In the genomic region with DNA sequence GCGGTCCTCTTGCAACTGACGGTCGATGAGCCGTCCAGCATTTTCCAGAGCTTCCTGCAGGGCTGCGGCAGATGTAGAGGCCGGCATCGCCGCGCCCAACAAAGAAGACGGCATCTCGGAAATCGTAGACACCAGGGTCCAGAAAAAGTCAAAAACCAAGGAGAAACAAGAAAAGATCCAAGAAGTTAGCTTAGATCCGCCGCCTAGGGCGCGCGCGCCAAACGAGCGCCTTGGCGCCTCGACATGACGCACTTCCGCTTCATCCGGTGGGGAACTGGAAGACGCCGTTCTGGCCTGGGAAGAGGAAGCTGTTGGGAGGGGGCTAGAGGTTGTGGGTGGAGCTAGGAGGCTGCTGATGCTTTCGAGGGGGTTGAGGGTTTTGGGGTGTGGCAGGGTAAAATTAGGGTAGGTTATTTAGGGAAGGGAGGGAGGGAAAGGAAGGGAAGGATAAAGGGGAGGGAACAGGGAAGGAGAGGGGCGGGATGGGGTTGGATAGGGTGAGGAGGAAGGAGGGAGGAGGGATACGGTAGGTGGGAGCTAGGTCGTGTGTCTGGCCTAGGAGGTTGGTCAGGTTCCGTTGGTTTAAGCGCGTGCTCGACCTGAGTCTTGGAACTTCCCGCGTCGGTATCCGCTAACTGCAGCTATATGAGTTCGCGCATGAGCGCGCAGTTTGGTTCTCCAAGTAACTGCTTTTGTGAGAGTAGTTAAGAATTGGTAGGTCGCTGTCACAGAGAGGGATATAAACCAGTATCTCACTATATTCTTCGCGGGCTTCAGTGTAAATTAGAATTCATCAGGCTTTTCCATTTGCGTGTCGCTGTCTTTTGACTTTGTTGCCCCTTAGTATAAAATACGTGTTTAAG, we compare ENCODE assay signal across 8 cellular contexts. TPM values are rescaled to one million over a fixed set of nuclear protein-coding genes. Genes with fewer than 3 reads are reported as not detected.
A peak's percentile ranks its signal among the peaks of the same experiment; 100 is the strongest.
DNase-seq lines count a peak whose midpoint lies in the region; ATAC-seq, FAIRE-seq and TF ChIP-seq lines count a peak whose summit lies in the region.

A gene (minus strand): TSS at position 243 of the 863 bp plus-strand sequence. CDS start 129 bp downstream, at position 114.

- TF ChIP-seq CTCF in kidney (IDR thresholded peaks at IDR 0.05; ENCODE audit: borderline replicate concordance, extremely low read depth, insufficient read depth): peak; percentile 12

- peaks cover 4 to 12% of the 10 kb centered on the region in 2 donors for H3K4me1 ChIP-seq in kidney (ENCODE audit: control insufficient read depth in 1 of 2, insufficient read depth in 1 of 2, low read depth in 1 of 2, low read length in 2 of 2)

- peak within 1 kb of the TSS; percentile 92 to 93 for H3K9ac ChIP-seq in kidney (ENCODE audit: low read length in 2 of 2)

- intact Hi-C loops in kidney (cut with DNase I): no loop called here

- no peaks in the 10 kb centered on the region for H3K9me3 ChIP-seq in kidney (ENCODE audit: control insufficient read depth in 1 of 2, low read length in 2 of 2)

- peak within 1 kb of the TSS; percentile 100 for H3K4me3 ChIP-seq in kidney (ENCODE audit: low read length in 2 of 2)

- no peaks in the 10 kb centered on the region for H3K36me3 ChIP-seq in kidney (ENCODE audit: control insufficient read depth in 1 of 2, insufficient read depth in 2 of 2, low read length in 2 of 2)

- ATAC-seq in GM19043 (IDR thresholded peaks at IDR 0.05; ENCODE audit: low read depth, unreplicated experiment) (peak; percentile 95), HG03378 (IDR thresholded peaks at IDR 0.05; ENCODE audit: unreplicated experiment) (peak; percentile 90)

- FAIRE-seq in kidney (lab: Jason Lieb, UNC): no peak

- DNase-seq in AG20443 (ENCODE audit: low spot score) (peak; percentile 96), NCI-H460 (ENCODE audit: extremely low read depth, low read depth) (peak; percentile 93), cerebellar nuclear complex (lab: John Stamatoyannopoulos, UW) (peak; percentile 67 to 89), kidney (peak; percentile 96)
- DNase-seq in activated CD4-positive, CD25-positive, alpha-beta regulatory T cell treated with anti-CD3 and anti-CD28 coated beads, Interleukin-2, amount 50 U/mL, for 72 hours: peak; percentile 83
- DNase-seq in stimulated activated CD4-positive, alpha-beta T cell treated with anti-CD3 and anti-CD28 coated beads, Interleukin-15, amount 100 ng/mL, for 24 hours: peak; percentile 94

- peak within 1 kb of the TSS; percentile 39 to 71 for H3K27ac ChIP-seq in kidney (ENCODE audit: low read depth in 2 of 2, low read length in 2 of 2)

RNA-seq across cellular contexts. Expression of the gene that starts here (rescaled TPM):
- 52.4 and 56.2 TPM in 2 replicates for total RNA-seq in NCI-H460 (2014; rRNA removed; shearing (Covaris generic))
- polyA plus RNA-seq in NCI-H460 (2014; cell fraction: nucleus; rRNA removed): 39.3 and 43.9 TPM in 2 replicates
- total RNA-seq in kidney: 21.5 TPM
- 4.2 TPM for polyA plus RNA-seq in kidney (ENCODE audit: insufficient read depth, low read depth, low replicate concordance)

Comparison
In these comparisons a context has a peak if more than half of its experiments do, and no peak if none do; other contexts are left out.
1. Peak in every context shown above with its lines: DNase-seq, ATAC-seq, H3K4me3 ChIP-seq and H3K27ac ChIP-seq.